In genomic region chr2:127526940-127527804, GRCh38 we compare ENCODE assay signal across 8 cellular contexts.
DNase-seq lines count a peak whose midpoint lies in the region; ATAC-seq and TF ChIP-seq lines count a peak whose summit lies in the region.

No MANE protein-coding gene starts in this region.

- H3K9ac ChIP-seq in adipocyte (ENCODE audit: low read length): peak overlapping the region; percentile 97
- H3K9ac ChIP-seq in iPS-18a (ENCODE audit: low read length): peak overlapping the region; percentile 89

- 0 out of 2 replicates have a peak, but pooled peaks cover 4% of the 10 kb centered on the region for H3F3A ChIP-seq in DOHH2 (ENCODE audit: control insufficient read depth, insufficient read depth)

- peak overlapping the region; percentile 94 for H3K4me2 ChIP-seq in DOHH2 (ENCODE audit: low read length)

- ATAC-seq in GM21515 (IDR thresholded peaks at IDR 0.05; ENCODE audit: unreplicated experiment): peak; percentile 4
- peak; percentile 12 for ATAC-seq in stimulated activated naive CD8-positive, alpha-beta T cell treated with anti-CD3 and anti-CD28 coated beads, Interleukin-15, Interleukin-2, amounts not matched to agents 100 U/mL and 50 U/mL, for 24 hours

- peak overlapping the region; percentile 86 for H3K4me3 ChIP-seq in DOHH2 (ENCODE audit: low read length)
- H3K4me3 ChIP-seq in LNCaP clone FGC (ENCODE audit: low read depth, low read length): peak overlapping the region; percentile 89
- peak overlapping the region; percentile 89 for H3K4me3 ChIP-seq in adipocyte (ENCODE audit: low read length)
- H3K4me3 ChIP-seq in iPS-18a (ENCODE audit: low read length): peak overlapping the region; percentile 96

- H4K20me1 ChIP-seq in DOHH2 (ENCODE audit: control insufficient read depth, insufficient read depth, low read depth, low read length): peaks cover 5% of the 10 kb centered on the region; the same call in 1 of the 2 replicates

- peaks cover 42% of the 10 kb centered on the region for H3K79me2 ChIP-seq in DOHH2 (ENCODE audit: control insufficient read depth, low read length)

- DNase-seq in LNCaP clone FGC (ENCODE audit: low read depth) (peak; percentile 88), adipocyte (ENCODE audit: low read depth) (no peak), CD1c-positive myeloid dendritic cell (ENCODE audit: extremely low spot score) (no peak), cerebellar cortex (ENCODE audit: low spot score) (no peak)
- no peak for DNase-seq in stimulated activated naive CD8-positive, alpha-beta T cell treated with anti-CD3 and anti-CD28 coated beads, Interleukin-15, Interleukin-2, amounts not matched to agents 100 U/mL and 50 U/mL, for 24 hours

- H3K27me3 ChIP-seq in DOHH2 (ENCODE audit: control insufficient read depth, low read length): no peaks in the 10 kb centered on the region
- H3K27me3 ChIP-seq in adipocyte (replicated peaks; ENCODE audit: control insufficient read depth, insufficient read depth, low read length): no peaks in the 10 kb centered on the region
- H3K27me3 ChIP-seq in iPS-18a (ENCODE audit: control insufficient read depth, insufficient read depth, low read length): no peaks in the 10 kb centered on the region

- H3K4me1 ChIP-seq in DOHH2 (ENCODE audit: control insufficient read depth, low read length) (peaks cover 25% of the 10 kb centered on the region), adipocyte (ENCODE audit: control insufficient read depth, insufficient read depth, low read length) (peaks cover 17% of the 10 kb centered on the region), iPS-18a (ENCODE audit: control insufficient read depth, low read depth, low read length) (peaks cover 14% of the 10 kb centered on the region)

- TF ChIP-seq CTCF in DOHH2 (IDR thresholded peaks at IDR 0.05; ENCODE audit: low read depth, low read length, poor library complexity, severe bottlenecking) (peak; percentile 43), LNCaP clone FGC (IDR thresholded peaks at IDR 0.05; ENCODE audit: control insufficient read depth, extremely low read depth, insufficient read depth) (peak; percentile 34; the same call in 1 of the 2 replicates)

- H3K36me3 ChIP-seq in DOHH2 (ENCODE audit: control insufficient read depth, low read length) (peaks cover 24% of the 10 kb centered on the region), adipocyte (ENCODE audit: control insufficient read depth, insufficient read depth, low read length, severe bottlenecking) (peaks cover 16% of the 10 kb centered on the region), iPS-18a (ENCODE audit: control insufficient read depth, low read depth, low read length) (peaks cover 11% of the 10 kb centered on the region)

- no peaks in the 10 kb centered on the region for H3K9me2 ChIP-seq in DOHH2 (replicated peaks; ENCODE audit: control insufficient read depth, low read length)

- H3K9me3 ChIP-seq in DOHH2 (ENCODE audit: control insufficient read depth, insufficient read depth, low read length) (no peaks in the 10 kb centered on the region), adipocyte (ENCODE audit: control insufficient read depth, low read length) (no peaks in the 10 kb centered on the region), iPS-18a (ENCODE audit: control insufficient read depth, low read depth, low read length) (no peaks in the 10 kb centered on the region)

- H3K27ac ChIP-seq in DOHH2 (ENCODE audit: low read depth, low read length) (peak overlapping the region; percentile 77), iPS-18a (ENCODE audit: low read length) (peak overlapping the region; percentile 99)
